Comparison of ENCODE assay signal across 1 cellular context in genomic region chr1:161132410-161133219, GRCh38.
A peak's percentile ranks its signal among the peaks of the same experiment; 100 is the strongest.
TF ChIP-seq lines count a peak whose summit lies in the region.

TSS of gene DEDD (minus strand) at chr1:161132667. CDS start at chr1:161124462, 8,205 bp downstream.

TF ChIP-seq in K562, 482 proteins besides CTCF, POLR2A, EP300 and RAD21 (continued from another document and continues in another):
- TF ChIP-seq PBX2 (CRISPR knock-in tag; IDR thresholded peaks at IDR 0.05; ENCODE audit: low read depth): peak; percentile 29; the same call in 1 of the 2 replicates
- TF ChIP-seq PBX2 (tag; conservative IDR thresholded peaks at IDR 0.05; ENCODE audit: low read depth): no peak
- TF ChIP-seq ZNF398 (CRISPR knock-in tag; IDR thresholded peaks at IDR 0.05): no peak
- TF ChIP-seq GTF2E2 (tag; IDR thresholded peaks at IDR 0.05): peak; percentile 63; the same call in 1 of the 2 replicates
- TF ChIP-seq NCOA4 (IDR thresholded peaks at IDR 0.05; ENCODE audit: partially characterized antibody): no peak
- peak; percentile 50 for TF ChIP-seq E2F8 (IDR thresholded peaks at IDR 0.05; ENCODE audit: low read depth, partially characterized antibody)
- peak; percentile 82; the same call in 1 of the 2 replicates for TF ChIP-seq ATF7 (IDR thresholded peaks at IDR 0.05)
- no peak for TF ChIP-seq BRF2 (IDR thresholded peaks at IDR 0.05; ENCODE audit: borderline replicate concordance, insufficient read depth, insufficient read length)
- peak in 1 of 2 experiments; percentile 100; a peak in 2 of 4 replicates for TF ChIP-seq ZNF639 (CRISPR knock-in tag; conservative IDR thresholded peaks at IDR 0.05 in 1 of 2, IDR thresholded peaks at IDR 0.05 in 1 of 2)
- TF ChIP-seq SIN3B (IDR thresholded peaks at IDR 0.05; ENCODE audit: low read depth): peak; percentile 77
- TF ChIP-seq ILF3 (IDR thresholded peaks at IDR 0.05; ENCODE audit: borderline replicate concordance): peak; percentile 89; the same call in 1 of the 2 replicates
- no peak for TF ChIP-seq POLR2AphosphoS2 (IDR thresholded peaks at IDR 0.05; ENCODE audit: low read length)
- 0 out of 2 replicates have a peak, but pooled peaks have one; percentile 37 for TF ChIP-seq NKRF (IDR thresholded peaks at IDR 0.05; ENCODE audit: borderline replicate concordance)
- TF ChIP-seq ZNF347 (CRISPR knock-in tag; IDR thresholded peaks at IDR 0.05; ENCODE audit: low read depth): no peak
- no peak for TF ChIP-seq ZNF212 (CRISPR knock-in tag; IDR thresholded peaks at IDR 0.05)
- TF ChIP-seq CREB3 (tag; conservative IDR thresholded peaks at IDR 0.05; ENCODE audit: low read depth): peak; percentile 85; the same call in 1 of the 2 replicates
- TF ChIP-seq ZEB2 (IDR thresholded peaks at IDR 0.05): peak; percentile 25; the same call in 1 of the 2 replicates
- 0 out of 2 replicates have a peak, but pooled peaks have one; percentile 60 for TF ChIP-seq CBX1 (IDR thresholded peaks at IDR 0.05; ENCODE audit: low read depth)
- no peak for TF ChIP-seq PHB2 (IDR thresholded peaks at IDR 0.05; ENCODE audit: low read depth)
- 0 out of 2 replicates have a peak, but pooled peaks have one; percentile 9 for TF ChIP-seq GATAD2A (IDR thresholded peaks at IDR 0.05)
- TF ChIP-seq NFYB (IDR thresholded peaks at IDR 0.05; ENCODE audit: extremely low read depth, insufficient read length): no peak
- peak; percentile 16 for TF ChIP-seq TAF9B (IDR thresholded peaks at IDR 0.05; ENCODE audit: partially characterized antibody)
- TF ChIP-seq E2F1 (CRISPR knock-in tag; IDR thresholded peaks at IDR 0.05): peak; percentile 84
- TF ChIP-seq KLF6 (CRISPR knock-in tag; IDR thresholded peaks at IDR 0.05; ENCODE audit: borderline replicate concordance): no peak
- TF ChIP-seq ZNF511 (CRISPR knock-in tag; IDR thresholded peaks at IDR 0.05): peak; percentile 51; the same call in 1 of the 2 replicates
- no peak for TF ChIP-seq ZNF655 (CRISPR knock-in tag; IDR thresholded peaks at IDR 0.05)
- TF ChIP-seq ZC3H4 (CRISPR knock-in tag; IDR thresholded peaks at IDR 0.05; ENCODE audit: borderline replicate concordance): no peak; the same call in 1 of the 2 replicates
- TF ChIP-seq POLR3A (IDR thresholded peaks at IDR 0.05; ENCODE audit: borderline replicate concordance, extremely low read depth, insufficient read depth, insufficient read length): no peak
- TF ChIP-seq GMEB1 (CRISPR knock-in tag; IDR thresholded peaks at IDR 0.05): peak; percentile 63; the same call in 1 of the 2 replicates
- no peak for TF ChIP-seq ILK (tag; IDR thresholded peaks at IDR 0.05; ENCODE audit: borderline replicate concordance, low read depth)
- no peak for TF ChIP-seq ZNF165 (CRISPR knock-in tag; IDR thresholded peaks at IDR 0.05; ENCODE audit: borderline replicate concordance)
